ENCODE assay signal across 11 cellular contexts in genomic region chr9:88313364-88314220, GRCh38.
A peak's percentile ranks its signal among the peaks of the same experiment; 100 is the strongest.
DNase-seq lines count a peak whose midpoint lies in the region; TF ChIP-seq lines count a peak whose summit lies in the region.
"Had no signal": no experiment of that assay in that cellular context is flagged by ENCODE, and none has a peak within 500 bp of the region (broad histone marks: within the 10 kb centered on the region; RNA-seq: fewer than 3 reads in every experiment).

No MANE protein-coding gene starts in this region.

- CTCF ChIA-PET in activated CD4-positive, alpha-beta T cell treated with anti-CD3 and anti-CD28 coated beads, Interleukin-2, amount 10 ng/mL, durations not matched to agents 7 days and 5 days (lab: Charles Lee): interaction anchor here (0.6 to 1.0 kb wide), 2 partner anchors 10 to 207 kb away, joined by 3 read pairs; no protein-coding TSS in a partner anchor
- CTCF ChIA-PET in activated naive CD4-positive, alpha-beta T cell treated with anti-CD3 and anti-CD28 coated beads for 36 hours (lab: Charles Lee): interaction anchor here (0.7 to 1.7 kb wide), 3 partner anchors 9 to 1908 kb away, joined by 3 to 5 read pairs (median 3); no protein-coding TSS in a partner anchor

- H3K36me3 Mint-ChIP-seq in activated CD4-positive, alpha-beta T cell treated with anti-CD3 and anti-CD28 coated beads, Interleukin-2, amount 10 ng/mL, durations not matched to agents 7 days and 5 days (ENCODE audit: low read depth): no peaks in the 10 kb centered on the region
- H3K36me3 Mint-ChIP-seq in activated naive CD4-positive, alpha-beta T cell treated with anti-CD3 and anti-CD28 coated beads for 36 hours (ENCODE audit: low read depth): no peaks in the 10 kb centered on the region
- H3K36me3 Mint-ChIP-seq in stimulated activated naive CD8-positive, alpha-beta T cell treated with anti-CD3 and anti-CD28 coated beads, Interleukin-15, Interleukin-2, amounts not matched to agents 100 ng/mL and 50 ng/mL, for 24 hours (ENCODE audit: low read depth): no peaks in the 10 kb centered on the region

- POLR2A ChIA-PET in activated CD4-positive, alpha-beta T cell treated with anti-CD3 and anti-CD28 coated beads, Interleukin-2, amount 10 ng/mL, durations not matched to agents 7 days and 5 days (lab: Charles Lee): no interaction called here

- H3K79me2 ChIP-seq in osteoblast (ENCODE audit: insufficient read depth, low read length): no peaks in the 10 kb centered on the region

- intact Hi-C loops in activated naive CD4-positive, alpha-beta T cell treated with anti-CD3 and anti-CD28 coated beads for 36 hours (cut with micrococcal nuclease): loop anchor here (2.0 to 10.0 kb wide), 2 partner anchors 75 to 221 kb away; partner anchors contain the start of genes NXNL2 and SPIN1

- H3K4me1 ChIP-seq in osteoblast (ENCODE audit: insufficient read depth, low read length): no peaks in the 10 kb centered on the region

- no peak overlapping the region for H3K4me2 ChIP-seq in osteoblast (ENCODE audit: insufficient read depth, low read length)

- no peaks in the 10 kb centered on the region for H3K27me3 ChIP-seq in osteoblast (ENCODE audit: insufficient read depth, low read length)
- H3K27me3 ChIP-seq in brain microvascular endothelial cell (replicated peaks): no peaks in the 10 kb centered on the region

- H3K36me3 ChIP-seq in osteoblast (ENCODE audit: insufficient read depth, low read length): no peaks in the 10 kb centered on the region
- H3K36me3 ChIP-seq in brain microvascular endothelial cell (replicated peaks): no peaks in the 10 kb centered on the region

- peaks cover 27% of the 10 kb centered on the region for H3K4me1 Mint-ChIP-seq in activated CD4-positive, alpha-beta T cell treated with anti-CD3 and anti-CD28 coated beads, Interleukin-2, amount 10 ng/mL, durations not matched to agents 7 days and 5 days
- H3K4me1 Mint-ChIP-seq in activated naive CD4-positive, alpha-beta T cell treated with anti-CD3 and anti-CD28 coated beads for 36 hours (ENCODE audit: low read depth): peaks cover 26% of the 10 kb centered on the region
- H3K4me1 Mint-ChIP-seq in stimulated activated naive CD8-positive, alpha-beta T cell treated with anti-CD3 and anti-CD28 coated beads, Interleukin-15, Interleukin-2, amounts not matched to agents 100 ng/mL and 50 ng/mL, for 24 hours (ENCODE audit: low read depth): peaks cover 38% of the 10 kb centered on the region

- no peak overlapping the region for H3K4me3 ChIP-seq in osteoblast (ENCODE audit: insufficient read depth, low read length)
- H3K4me3 ChIP-seq in brain microvascular endothelial cell (ENCODE audit: low read depth, low read length): no peak overlapping the region
- H3K4me3 ChIP-seq: K562 had no signal

- H4K20me1 ChIP-seq in osteoblast (ENCODE audit: insufficient read depth, low read length): no peaks in the 10 kb centered on the region

- in situ Hi-C loops in brain microvascular endothelial cell (cut with HindIII; ENCODE audit: low pct_ligation_motif_present, low sequenced_read_pairs): no loop called here

- peak; percentile 33 to 43 for DNase-seq in activated CD4-positive, alpha-beta T cell treated with anti-CD3 and anti-CD28 coated beads for 24 hours (ENCODE audit: low read depth in 2 of 2)
- DNase-seq in activated CD4-positive, alpha-beta T cell treated with anti-CD3 and anti-CD28 coated beads, Interleukin-2, amount 10 ng/mL, durations not matched to agents 7 days and 5 days: no peak
- peak; percentile 61 for DNase-seq in activated naive CD4-positive, alpha-beta T cell treated with anti-CD3 and anti-CD28 coated beads for 36 hours
- DNase-seq in osteoblast (ENCODE audit: insufficient read length, low spot score, missing footprints) (peak; percentile 64), occipital lobe (lab: John Stamatoyannopoulos, UW) (no peak), brain microvascular endothelial cell (no peak), Ammon's horn (ENCODE audit: low spot score) (no peak)
- DNase-seq: mammary epithelial cell, NCI-H524 had no signal

- no peak overlapping the region for H3K27ac ChIP-seq in osteoblast (ENCODE audit: low read depth, low read length)
- no peak overlapping the region for H3K27ac ChIP-seq in brain microvascular endothelial cell

- H3K9me3 ChIP-seq in osteoblast (ENCODE audit: low read depth, low read length): no peaks in the 10 kb centered on the region

- TF ChIP-seq CTCF in osteoblast (IDR thresholded peaks at IDR 0.05; ENCODE audit: extremely low read depth, low read depth, low read length) (no peak), brain microvascular endothelial cell (IDR thresholded peaks at IDR 0.05; ENCODE audit: low read depth, low read length, missing control alignments) (no peak)

- H2AFZ ChIP-seq in osteoblast (ENCODE audit: low read length): no peak overlapping the region

- peaks cover 2% of the 10 kb centered on the region for H3K27me3 Mint-ChIP-seq in activated CD4-positive, alpha-beta T cell treated with anti-CD3 and anti-CD28 coated beads, Interleukin-2, amount 10 ng/mL, durations not matched to agents 7 days and 5 days
- no peaks in the 10 kb centered on the region for H3K27me3 Mint-ChIP-seq in activated naive CD4-positive, alpha-beta T cell treated with anti-CD3 and anti-CD28 coated beads for 36 hours (ENCODE audit: low read depth)
- H3K27me3 Mint-ChIP-seq in stimulated activated naive CD8-positive, alpha-beta T cell treated with anti-CD3 and anti-CD28 coated beads, Interleukin-15, Interleukin-2, amounts not matched to agents 100 ng/mL and 50 ng/mL, for 24 hours: no peaks in the 10 kb centered on the region

- H3K9me3 Mint-ChIP-seq in activated CD4-positive, alpha-beta T cell treated with anti-CD3 and anti-CD28 coated beads, Interleukin-2, amount 10 ng/mL, durations not matched to agents 7 days and 5 days: no peaks in the 10 kb centered on the region
- H3K9me3 Mint-ChIP-seq in activated naive CD4-positive, alpha-beta T cell treated with anti-CD3 and anti-CD28 coated beads for 36 hours: no peaks in the 10 kb centered on the region
- H3K9me3 Mint-ChIP-seq in stimulated activated naive CD8-positive, alpha-beta T cell treated with anti-CD3 and anti-CD28 coated beads, Interleukin-15, Interleukin-2, amounts not matched to agents 100 ng/mL and 50 ng/mL, for 24 hours: no peaks in the 10 kb centered on the region

- no peak overlapping the region for H3K4me3 Mint-ChIP-seq in activated CD4-positive, alpha-beta T cell treated with anti-CD3 and anti-CD28 coated beads, Interleukin-2, amount 10 ng/mL, durations not matched to agents 7 days and 5 days
- H3K4me3 Mint-ChIP-seq in activated naive CD4-positive, alpha-beta T cell treated with anti-CD3 and anti-CD28 coated beads for 36 hours: no peak overlapping the region
- peak overlapping the region; percentile 59 for H3K4me3 Mint-ChIP-seq in stimulated activated naive CD8-positive, alpha-beta T cell treated with anti-CD3 and anti-CD28 coated beads, Interleukin-15, Interleukin-2, amounts not matched to agents 100 ng/mL and 50 ng/mL, for 24 hours

- H3K27ac Mint-ChIP-seq in activated CD4-positive, alpha-beta T cell treated with anti-CD3 and anti-CD28 coated beads, Interleukin-2, amount 10 ng/mL, durations not matched to agents 7 days and 5 days: no peak overlapping the region
- peak overlapping the region; percentile 48 for H3K27ac Mint-ChIP-seq in activated naive CD4-positive, alpha-beta T cell treated with anti-CD3 and anti-CD28 coated beads for 36 hours
- peak overlapping the region; percentile 95 for H3K27ac Mint-ChIP-seq in stimulated activated naive CD8-positive, alpha-beta T cell treated with anti-CD3 and anti-CD28 coated beads, Interleukin-15, Interleukin-2, amounts not matched to agents 100 ng/mL and 50 ng/mL, for 24 hours

Comparison
In these comparisons a context has a peak if more than half of its experiments do, and no peak if none do; other contexts are left out.
1. DNase-seq: peak in activated CD4-positive, alpha-beta T cell treated with anti-CD3 and anti-CD28 coated beads for 24 hours (2 of 2), activated naive CD4-positive, alpha-beta T cell treated with anti-CD3 and anti-CD28 coated beads for 36 hours (single experiment) and osteoblast (single experiment); none in activated CD4-positive, alpha-beta T cell treated with anti-CD3 and anti-CD28 coated beads, Interleukin-2, amount 10 ng/mL, durations not matched to agents 7 days and 5 days (single experiment), occipital lobe (single experiment), brain microvascular endothelial cell (single experiment) and Ammon's horn (single experiment).